20 cellular contexts compared by ENCODE assay signal in the genomic region with DNA sequence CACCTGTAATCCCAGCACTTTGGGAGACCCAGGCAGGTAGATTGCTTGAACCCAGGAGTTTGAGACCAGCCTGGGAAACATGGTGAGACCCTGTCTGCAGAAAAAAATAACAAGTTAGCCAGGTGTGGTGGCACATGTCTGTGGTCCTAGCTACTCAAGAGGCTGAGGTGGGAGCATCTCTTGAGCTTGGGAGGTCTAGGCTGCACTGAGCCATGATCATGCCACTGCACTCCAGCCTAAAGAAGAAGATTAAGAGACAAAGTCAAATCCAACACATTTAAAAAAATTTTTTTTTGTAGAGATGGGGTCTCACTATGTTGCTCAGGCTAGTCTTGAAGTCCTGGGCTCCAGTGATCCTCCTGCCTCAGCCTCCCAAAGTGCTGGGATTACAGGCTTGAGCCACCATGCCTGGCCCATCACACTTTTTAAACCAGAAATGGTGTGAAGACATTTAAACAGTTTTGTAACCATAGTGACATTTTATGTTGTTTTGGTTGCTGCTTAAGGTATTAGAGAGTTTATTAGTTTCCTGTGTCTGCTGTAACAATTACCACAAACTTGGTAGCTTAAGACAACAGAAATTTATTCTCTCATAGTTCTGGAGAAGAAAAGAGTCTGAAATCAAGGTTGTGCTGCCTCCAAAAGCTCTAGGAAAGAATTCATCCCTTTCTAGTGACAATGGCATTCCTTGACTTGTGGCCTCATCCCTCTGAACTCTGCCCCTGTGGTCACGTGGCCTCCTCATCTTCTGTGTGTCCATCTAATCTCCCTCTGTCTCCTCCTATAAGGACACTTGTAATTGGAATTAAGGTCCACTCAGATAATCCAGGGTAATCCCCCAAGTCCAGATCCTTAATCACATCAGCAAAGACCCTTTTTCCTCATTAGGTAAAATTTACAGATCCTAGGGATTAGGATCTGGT.
"Had no signal": no experiment of that assay in that cellular context is flagged by ENCODE, and none has a peak within 500 bp of the region (broad histone marks: within the 10 kb centered on the region; RNA-seq: fewer than 3 reads in every experiment).

No MANE protein-coding gene starts in this region.

- H3K4me3 Mint-ChIP-seq: activated CD4-positive, alpha-beta memory T cell treated with anti-CD3 and anti-CD28 coated beads for 36 hours; activated naive CD8-positive, alpha-beta T cell treated with anti-CD3 and anti-CD28 coated beads, Interleukin-2, amount 10 ng/mL, durations not matched to agents 7 days and 5 days; activated T-cell treated with anti-CD3 and anti-CD28 coated beads, Interleukin-2, amount 50 U/mL, for 24 hours; naive B cell; WTC11 had no signal

- H3K9me3 Mint-ChIP-seq: activated CD4-positive, alpha-beta memory T cell treated with anti-CD3 and anti-CD28 coated beads for 36 hours; activated naive CD8-positive, alpha-beta T cell treated with anti-CD3 and anti-CD28 coated beads, Interleukin-2, amount 10 ng/mL, durations not matched to agents 7 days and 5 days; activated T-cell treated with anti-CD3 and anti-CD28 coated beads, Interleukin-2, amount 50 U/mL, for 24 hours; naive B cell; WTC11 had no signal

- H3K4me1 Mint-ChIP-seq: WTC11 had no signal

- H3K27ac ChIP-seq: body of pancreas, colonic mucosa, gastroesophageal sphincter, sigmoid colon, thyroid gland had no signal

- H3K4me3 ChIP-seq: body of pancreas, colonic mucosa, gastroesophageal sphincter, mucosa of descending colon, sigmoid colon, thyroid gland had no signal

- H3K36me3 ChIP-seq: colonic mucosa, gastroesophageal sphincter, sigmoid colon, thyroid gland had no signal

- H3K36me3 Mint-ChIP-seq: activated CD4-positive, alpha-beta memory T cell treated with anti-CD3 and anti-CD28 coated beads for 36 hours; WTC11 had no signal

- DNase-seq: activated CD4-positive, alpha-beta memory T cell treated with anti-CD3 and anti-CD28 coated beads for 36 hours; activated CD4-positive, alpha-beta T cell treated with anti-CD3 and anti-CD28 coated beads for 4 hours; activated naive CD4-positive, alpha-beta T cell treated with Interleukin-2 at 50 U/mL for 16 hours; activated naive CD8-positive, alpha-beta T cell treated with anti-CD3 and anti-CD28 coated beads, Interleukin-2, amount 10 ng/mL, durations not matched to agents 7 days and 5 days; activated T-cell treated with anti-CD3 and anti-CD28 coated beads, Interleukin-2, amount 50 U/mL, for 24 hours; body of pancreas; colonic mucosa; left cardiac atrium; mesenchymal stem cell; mucosa of descending colon; naive B cell; sigmoid colon; stimulated activated CD4-positive, alpha-beta T cell treated with anti-CD3 and anti-CD28 coated beads, Interleukin-4, amount 100 ng/mL, for 4 hours; stimulated activated naive CD4-positive, alpha-beta T cell; SW 1271; thyroid gland had no signal

- H3K27ac Mint-ChIP-seq: activated CD4-positive, alpha-beta memory T cell treated with anti-CD3 and anti-CD28 coated beads for 36 hours; activated naive CD8-positive, alpha-beta T cell treated with anti-CD3 and anti-CD28 coated beads, Interleukin-2, amount 10 ng/mL, durations not matched to agents 7 days and 5 days; activated T-cell treated with anti-CD3 and anti-CD28 coated beads, Interleukin-2, amount 50 U/mL, for 24 hours; activated T-helper 2 cell treated with anti-CD3 and anti-CD28 coated beads, Interferon-gamma antibody, Interleukin-2, Interleukin-4, amounts not matched to agents 10 μg/mL and 5 μg/mL and 100 μg/mL, durations not matched to agents 14 hours and 24 hours and 36 hours; WTC11 had no signal

- FAIRE-seq: endometrium had no signal

- H3K27me3 ChIP-seq: body of pancreas, colonic mucosa, gastroesophageal sphincter, sigmoid colon, thyroid gland had no signal

- H3K4me1 ChIP-seq: body of pancreas, colonic mucosa, gastroesophageal sphincter, sigmoid colon had no signal

- H3K9me3 ChIP-seq: body of pancreas, colonic mucosa, mucosa of descending colon, thyroid gland had no signal

- H3K27me3 Mint-ChIP-seq: activated CD4-positive, alpha-beta memory T cell treated with anti-CD3 and anti-CD28 coated beads for 36 hours; activated naive CD8-positive, alpha-beta T cell treated with anti-CD3 and anti-CD28 coated beads, Interleukin-2, amount 10 ng/mL, durations not matched to agents 7 days and 5 days; activated T-cell treated with anti-CD3 and anti-CD28 coated beads, Interleukin-2, amount 50 U/mL, for 24 hours; naive B cell had no signal

- ATAC-seq: body of pancreas, gastroesophageal sphincter, left cardiac atrium, mucosa of descending colon, WTC11 had no signal
